Comparison of ENCODE assay signal across 23 cellular contexts in the genomic region with DNA sequence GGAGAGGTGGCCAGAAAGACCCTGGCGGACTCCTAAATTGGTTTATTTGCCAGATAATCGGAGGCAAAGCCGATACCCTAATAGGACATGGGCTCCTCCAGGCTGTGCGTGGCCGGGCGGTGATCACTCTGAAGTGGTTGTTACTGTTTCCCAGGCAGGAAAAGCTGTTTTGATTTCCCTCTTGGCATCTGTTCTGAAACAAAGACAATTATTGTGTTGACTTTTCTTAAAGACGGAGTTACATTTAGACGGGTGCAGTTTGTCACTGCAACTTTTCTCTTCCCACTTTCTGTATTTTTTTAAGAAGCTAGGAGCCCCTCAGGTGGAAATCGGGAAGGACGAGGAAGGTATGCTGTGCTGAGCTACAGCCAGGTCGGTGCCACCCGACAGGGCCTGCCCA.
A peak's percentile ranks its signal among the peaks of the same experiment; 100 is the strongest.
DNase-seq lines count a peak whose midpoint lies in the region; ATAC-seq and TF ChIP-seq lines count a peak whose summit lies in the region.
"Had no signal": no experiment of that assay in that cellular context is flagged by ENCODE, and none has a peak within 500 bp of the region (broad histone marks: within the 10 kb centered on the region; RNA-seq: fewer than 3 reads in every experiment).

No MANE protein-coding gene starts in this region.

- H3K27ac Mint-ChIP-seq in WTC11 (peak overlapping the region; percentile 30; the same call in 1 of the 2 replicates), endothelial cell (ENCODE audit: unreplicated experiment) (no peak overlapping the region)
- H3K27ac Mint-ChIP-seq: CD14-positive monocyte; CD4-positive, alpha-beta T cell; CD8-positive, alpha-beta memory T cell had no signal

- ATAC-seq in WTC11 (no peak), HG03135 (IDR thresholded peaks at IDR 0.05; ENCODE audit: unreplicated experiment) (no peak), GM18867 (IDR thresholded peaks at IDR 0.05; ENCODE audit: unreplicated experiment) (no peak)
- ATAC-seq: A549 had no signal

- peak; percentile 11 for DNase-seq in SK-MEL-5 (ENCODE audit: low read depth, low spot score)
- no peak for DNase-seq in WTC11 (ENCODE audit: low spot score)
- DNase-seq in endothelial cell (ENCODE audit: low spot score), result no peak
- DNase-seq in NCI-H2029 (lab: John Stamatoyannopoulos, UW), result no peak
- DNase-seq in NCI-H128 (lab: John Stamatoyannopoulos, UW; ENCODE audit: unreplicated experiment), result no peak
- DNase-seq: 8988T; ACHN; AML-193; BE2C; Calu3; CD4-positive, alpha-beta T cell; CD8-positive, alpha-beta memory T cell; COR-L47; DMS53; DMS79 treated with DMSO at 0.1 percent for 48 hours; GF-D8; GM23248; H7; HCEC 1CT had no signal

- CTCF ChIA-PET in WTC11 (lab: Charles Lee), result interaction anchor here (2.1 kb wide), 1 partner anchor 16 kb away, joined by 5 read pairs; no protein-coding TSS in a partner anchor

- no peaks in the 10 kb centered on the region; the same call in 1 of the 2 replicates for H3K9me3 Mint-ChIP-seq in WTC11
- no peaks in the 10 kb centered on the region for H3K9me3 Mint-ChIP-seq in endothelial cell (ENCODE audit: unreplicated experiment)
- H3K9me3 Mint-ChIP-seq: CD4-positive, alpha-beta T cell; CD8-positive, alpha-beta memory T cell had no signal

- H3K27me3 Mint-ChIP-seq in WTC11 (ENCODE audit: low read depth) (no peaks in the 10 kb centered on the region), endothelial cell (ENCODE audit: unreplicated experiment) (peaks cover 3% of the 10 kb centered on the region)
- H3K27me3 Mint-ChIP-seq: CD4-positive, alpha-beta T cell had no signal

- in situ Hi-C loops in SK-MEL-5 (cut with HindIII; ENCODE audit: low pct_unique_long_range_greater_than_20kb, low sequenced_read_pairs), result no loop called here

- no peak overlapping the region for H3K4me3 Mint-ChIP-seq in WTC11
- H3K4me3 Mint-ChIP-seq in endothelial cell (ENCODE audit: unreplicated experiment), result peak overlapping the region; percentile 9
- H3K4me3 Mint-ChIP-seq: CD14-positive monocyte; CD4-positive, alpha-beta T cell; CD8-positive, alpha-beta memory T cell had no signal

- H3K4me1 Mint-ChIP-seq in WTC11 (no peaks in the 10 kb centered on the region; the same call in 1 of the 2 replicates), endothelial cell (ENCODE audit: unreplicated experiment) (no peaks in the 10 kb centered on the region)
- H3K4me1 Mint-ChIP-seq: CD14-positive monocyte; CD8-positive, alpha-beta memory T cell had no signal

- no peak for TF ChIP-seq CTCF in WTC11 (IDR thresholded peaks at IDR 0.05)
- no peak for TF ChIP-seq CTCF in endothelial cell (IDR thresholded peaks at IDR 0.05; ENCODE audit: unreplicated experiment)

- H3K36me3 Mint-ChIP-seq in WTC11 (no peaks in the 10 kb centered on the region), endothelial cell (ENCODE audit: low read depth, unreplicated experiment) (peaks cover 8% of the 10 kb centered on the region)
- H3K36me3 Mint-ChIP-seq: CD14-positive monocyte; CD8-positive, alpha-beta memory T cell had no signal

- POLR2A ChIA-PET in WTC11 (lab: Charles Lee), result no interaction called here

TF ChIP-seq in WTC11, 78 proteins besides CTCF, POLR2A, EP300 and RAD21:
- TF ChIP-seq JAZF1 (CRISPR knock-in tag; IDR thresholded peaks at IDR 0.05) (no peak), HMGA2 (CRISPR knock-in tag; IDR thresholded peaks at IDR 0.05) (no peak), ETV6 (CRISPR knock-in tag; IDR thresholded peaks at IDR 0.05) (no peak)
- TF ChIP-seq, protein P1, sequence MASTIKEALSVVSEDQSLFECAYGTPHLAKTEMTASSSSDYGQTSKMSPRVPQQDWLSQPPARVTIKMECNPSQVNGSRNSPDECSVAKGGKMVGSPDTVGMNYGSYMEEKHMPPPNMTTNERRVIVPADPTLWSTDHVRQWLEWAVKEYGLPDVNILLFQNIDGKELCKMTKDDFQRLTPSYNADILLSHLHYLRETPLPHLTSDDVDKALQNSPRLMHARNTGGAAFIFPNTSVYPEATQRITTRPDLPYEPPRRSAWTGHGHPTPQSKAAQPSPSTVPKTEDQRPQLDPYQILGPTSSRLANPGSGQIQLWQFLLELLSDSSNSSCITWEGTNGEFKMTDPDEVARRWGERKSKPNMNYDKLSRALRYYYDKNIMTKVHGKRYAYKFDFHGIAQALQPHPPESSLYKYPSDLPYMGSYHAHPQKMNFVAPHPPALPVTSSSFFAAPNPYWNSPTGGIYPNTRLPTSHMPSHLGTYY (CRISPR knock-in tag; IDR thresholded peaks at IDR 0.05), result no peak
